Comparison of ENCODE assay signal across 13 cellular contexts in the genomic region with DNA sequence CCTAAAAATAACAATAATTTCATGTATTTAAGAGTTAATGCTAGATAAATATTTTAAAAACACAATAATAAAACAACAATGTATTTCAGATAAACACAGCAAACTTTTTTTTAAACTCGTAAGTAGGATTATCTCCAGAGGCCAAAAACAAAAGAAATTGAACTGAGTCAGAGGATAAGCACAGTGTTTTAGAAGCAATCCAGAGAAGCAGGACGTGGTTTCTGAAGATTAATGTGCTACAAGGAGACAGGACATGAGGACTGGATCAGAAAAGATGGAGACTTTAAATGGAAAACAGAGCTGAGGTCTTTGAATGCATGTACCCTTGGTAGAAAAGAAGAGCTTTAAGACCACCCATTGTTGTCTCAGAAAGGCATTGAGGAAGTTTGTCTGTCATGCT.
"Had no signal": no experiment of that assay in that cellular context is flagged by ENCODE, and none has a peak within 500 bp of the region (broad histone marks: within the 10 kb centered on the region; RNA-seq: fewer than 3 reads in every experiment).

No MANE protein-coding gene starts in this region.

- H3K4me1 ChIP-seq: lower lobe of right lung, upper lobe of right lung had no signal

- H3K27me3 ChIP-seq: brain microvascular endothelial cell, upper lobe of right lung had no signal

- DNase-seq: activated CD4-positive, alpha-beta T cell treated with anti-CD3 and anti-CD28 coated beads, Interleukin-2, amount 50 U/mL, for 4 hours; activated naive CD4-positive, alpha-beta T cell treated with anti-CD3 and anti-CD28 coated beads, Interleukin-2, amount 50 U/mL, for 16 hours; activated T-cell treated with anti-CD3 and anti-CD28 coated beads, Interleukin-2, amount 50 U/mL, for 1 hour; amygdala; brain microvascular endothelial cell; effector memory CD4-positive, alpha-beta T cell; left cardiac atrium; lower lobe of right lung; natural killer cell; nucleus accumbens; stimulated activated CD4-positive, alpha-beta T cell treated with anti-CD3 and anti-CD28 coated beads, Interleukin-15, amount 100 ng/mL, for 24 hours; stimulated activated CD4-positive, alpha-beta T cell treated with anti-CD3 and anti-CD28 coated beads, Interleukin-4, amount 100 ng/mL, for 24 hours; upper lobe of right lung had no signal

- H3K36me3 ChIP-seq: brain microvascular endothelial cell, lower lobe of right lung, upper lobe of right lung had no signal

- H3K9me3 ChIP-seq: lower lobe of right lung, upper lobe of right lung had no signal

- H3K4me3 ChIP-seq: lower lobe of right lung, upper lobe of right lung had no signal

- H3K27ac ChIP-seq: brain microvascular endothelial cell, lower lobe of right lung, upper lobe of right lung had no signal
